Comparison of ENCODE assay signal across 13 cellular contexts in the genomic region with DNA sequence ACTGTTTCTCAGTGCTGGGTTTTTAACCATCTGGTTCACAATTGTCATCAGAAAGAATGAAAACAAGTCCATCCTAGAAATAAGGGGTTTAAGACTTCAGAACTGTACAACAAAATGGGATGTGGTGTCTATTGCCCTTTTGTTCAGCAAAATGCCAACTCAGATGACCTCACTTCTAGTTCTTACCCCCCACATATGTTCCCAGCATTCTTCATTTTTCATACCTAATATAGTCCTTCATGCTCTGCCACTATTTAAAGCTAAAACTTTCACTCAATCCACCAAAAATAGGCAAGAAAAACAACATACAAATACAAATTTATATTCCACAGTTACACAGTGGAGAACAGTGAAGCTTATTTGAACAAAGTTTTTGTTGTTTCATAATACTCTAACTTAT.
"Had no signal": no experiment of that assay in that cellular context is flagged by ENCODE, and none has a peak within 500 bp of the region (broad histone marks: within the 10 kb centered on the region; RNA-seq: fewer than 3 reads in every experiment).

No MANE protein-coding gene starts in this region.

- H3K4me3 ChIP-seq: SK-N-MC had no signal

- DNase-seq: activated CD4-positive, alpha-beta T cell treated with anti-CD3 and anti-CD28 coated beads for 36 hours; activated CD8-positive, alpha-beta memory T cell treated with anti-CD3 and anti-CD28 coated beads, Interleukin-2, amount 50 U/mL, for 4 hours; activated CD8-positive, alpha-beta T cell treated with anti-CD3 and anti-CD28 coated beads for 36 hours; activated gamma-delta T cell treated with Interleukin-2 at 50 U/mL for 16 hours; activated naive CD8-positive, alpha-beta T cell treated with anti-CD3 and anti-CD28 coated beads for 36 hours; activated T-cell treated with anti-CD3 and anti-CD28 coated beads, Interleukin-2, amount 50 U/mL, for 72 hours; effector memory CD8-positive, alpha-beta T cell; substantia nigra; T-helper 1 cell; WERI-Rb-1 had no signal

- H3K36me3 ChIP-seq: WERI-Rb-1 had no signal

- ATAC-seq: activated CD4-positive, alpha-beta T cell treated with anti-CD3 and anti-CD28 coated beads for 36 hours; activated CD8-positive, alpha-beta T cell treated with anti-CD3 and anti-CD28 coated beads for 36 hours; activated T-cell treated with anti-CD3 and anti-CD28 coated beads, Interleukin-2, amount 50 U/mL, for 72 hours; effector memory CD8-positive, alpha-beta T cell; stimulated activated effector memory CD8-positive, alpha-beta T cell treated with anti-CD3 and anti-CD28 coated beads, Interleukin-12 subunit alpha, Interleukin-12 subunit beta, amount 100 ng/mL, for 72 hours had no signal

- H3K27ac ChIP-seq: epithelial cell of prostate, SK-N-MC, WERI-Rb-1 had no signal
